8 cellular contexts compared by ENCODE assay signal in the genomic region with DNA sequence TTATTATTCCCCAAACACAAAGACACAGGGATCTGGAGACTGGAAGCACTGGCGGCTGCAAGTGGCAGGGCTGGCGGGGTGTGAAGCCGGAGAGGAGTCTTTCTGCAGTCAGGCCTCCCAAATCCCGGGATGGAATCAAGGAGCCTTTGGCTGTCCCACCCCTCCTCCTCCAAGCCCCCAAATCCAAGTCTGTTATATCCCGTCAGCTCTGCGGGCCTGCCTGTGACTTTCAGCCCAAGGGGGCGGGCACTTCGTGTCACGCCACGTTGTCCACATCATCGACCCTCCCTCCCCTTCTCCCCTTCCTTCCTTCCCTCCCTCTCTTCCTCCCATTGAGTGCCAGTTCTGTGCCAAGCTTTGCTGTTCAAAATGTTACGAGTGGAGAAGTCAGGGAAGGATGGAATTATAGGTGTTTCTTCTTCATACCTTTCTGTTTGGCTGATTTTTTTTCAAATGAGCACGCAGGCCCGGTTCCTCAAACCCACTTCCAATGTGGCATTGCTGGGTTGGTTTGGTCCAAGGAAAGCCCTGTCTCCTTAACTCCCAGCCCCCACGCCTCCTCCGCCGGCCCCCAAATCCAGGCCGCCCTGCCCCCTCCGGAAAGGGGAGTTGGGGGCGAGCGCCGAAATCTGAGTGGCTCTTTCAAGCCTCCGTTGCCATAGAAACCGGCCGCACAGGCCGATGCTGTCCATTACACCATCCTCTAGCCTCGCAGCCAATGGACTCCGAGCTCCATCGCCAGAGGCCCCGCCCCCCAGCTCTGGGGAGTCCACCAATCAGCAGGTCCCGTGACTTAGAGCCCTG. TPM values are rescaled to one million over a fixed set of nuclear protein-coding genes. Genes with fewer than 3 reads are reported as not detected.
DNase-seq lines count a peak whose midpoint lies in the region; ATAC-seq and TF ChIP-seq lines count a peak whose summit lies in the region.

No MANE protein-coding gene starts in this region.

- H3K27me3 ChIP-seq in mononuclear cell (ENCODE audit: insufficient read depth, low read length): no peaks in the 10 kb centered on the region

- H3K4me3 ChIP-seq in epithelial cell of proximal tubule (ENCODE audit: low read depth, low read length) (peak overlapping the region; percentile 46), mononuclear cell (ENCODE audit: low read length) (peak overlapping the region; percentile 6)

- peaks cover 20% of the 10 kb centered on the region for H3K4me1 ChIP-seq in mononuclear cell (ENCODE audit: insufficient read depth, low read length)

- DNase-seq in AG20443 (ENCODE audit: low spot score): peak; percentile 99
- DNase-seq in NCI-H774 (lab: John Stamatoyannopoulos, UW): peak; percentile 98
- peak; percentile 66 for DNase-seq in activated T-cell treated with anti-CD3 and anti-CD28 coated beads for 4 hours
- no peak for DNase-seq in epithelial cell of proximal tubule (ENCODE audit: low read depth)
- DNase-seq in stimulated activated CD8-positive, alpha-beta memory T cell treated with anti-CD3 and anti-CD28 coated beads, Interleukin-15, amount 100 ng/mL, for 48 hours (ENCODE audit: low read depth in 2 of 2): peak; percentile 76 to 86

- peak; percentile 99 for ATAC-seq in GM19043 (IDR thresholded peaks at IDR 0.05; ENCODE audit: low read depth, unreplicated experiment)
- ATAC-seq in HG03354 (IDR thresholded peaks at IDR 0.05; ENCODE audit: poor library complexity, severe bottlenecking, unreplicated experiment): peak; percentile 99

- H3K9me3 ChIP-seq in mononuclear cell (ENCODE audit: low read depth, low read length): no peaks in the 10 kb centered on the region

- TF ChIP-seq CTCF in epithelial cell of proximal tubule (conservative IDR thresholded peaks at IDR 0.05; ENCODE audit: low read depth, low read length): no peak

RNA-seq across cellular contexts. Expression of a gene that starts 12.7 kb away (rescaled TPM):
- total RNA-seq in epithelial cell of proximal tubule (12.4 and 20.3 TPM in 2 replicates), mononuclear cell (16.8 TPM)

RNA-seq across cellular contexts. Expression of a gene that starts 15.3 kb away (rescaled TPM):
- total RNA-seq in epithelial cell of proximal tubule (7.9 and 10.1 TPM in 2 replicates), mononuclear cell (1.3 TPM)

RNA-seq across cellular contexts. Expression of a gene that starts 19.5 kb away (rescaled TPM):
- total RNA-seq in epithelial cell of proximal tubule: 1.7 and 3.9 TPM in 2 replicates
- total RNA-seq in mononuclear cell: 0.73 TPM

RNA-seq across cellular contexts. Expression of a gene that starts 36.9 kb away (rescaled TPM):
- total RNA-seq in epithelial cell of proximal tubule (49.1 and 52.4 TPM in 2 replicates), mononuclear cell (0.63 TPM)

RNA-seq across cellular contexts. Expression of a gene that starts 52.5 kb away (rescaled TPM):
- total RNA-seq in epithelial cell of proximal tubule: not detected in 2 replicates
- not detected for total RNA-seq in mononuclear cell
